ENCODE assay signal across 16 cellular contexts in the genomic region with DNA sequence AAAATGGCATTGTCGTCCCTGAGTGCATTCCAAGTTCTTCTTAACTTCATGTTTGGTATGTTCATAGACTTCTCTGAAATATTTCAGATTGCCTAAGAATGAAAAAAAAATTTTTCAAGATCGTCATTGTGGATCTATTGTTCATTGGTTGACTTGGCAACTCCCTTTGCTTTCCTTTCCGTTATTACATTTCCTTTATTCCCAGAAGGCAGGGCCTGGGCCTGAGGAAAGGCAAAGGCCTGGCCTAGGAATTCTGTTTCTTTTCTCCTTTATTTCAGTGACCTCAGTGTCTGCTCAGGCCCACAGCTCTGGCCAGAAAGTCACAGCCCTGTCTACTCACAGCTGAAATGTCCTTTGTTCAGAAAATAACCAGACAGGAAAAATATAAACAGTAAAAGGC.
"Had no signal": no experiment of that assay in that cellular context is flagged by ENCODE, and none has a peak within 500 bp of the region (broad histone marks: within the 10 kb centered on the region; RNA-seq: fewer than 3 reads in every experiment).

No MANE protein-coding gene starts in this region.

- DNase-seq: activated CD4-positive, alpha-beta memory T cell treated with anti-CD3 and anti-CD28 coated beads for 36 hours; activated CD4-positive, alpha-beta T cell treated with anti-CD3 and anti-CD28 coated beads for 36 hours; activated effector memory CD4-positive, alpha-beta T cell treated with anti-CD3 and anti-CD28 coated beads, Interleukin-2, amount 50 U/mL, for 16 hours; activated T-cell treated with anti-CD3 and anti-CD28 coated beads, Interleukin-2, amount 50 U/mL, for 24 hours; amygdala; cerebellar nuclear complex; effector memory CD4-positive, alpha-beta T cell; pancreas; stimulated activated CD4-positive, alpha-beta T cell treated with anti-CD3 and anti-CD28 coated beads, Interleukin-4, amount 100 ng/mL, for 4 hours; stimulated activated CD8-positive, alpha-beta memory T cell treated with anti-CD3 and anti-CD28 coated beads, Interleukin-4, amount 100 ng/mL, for 48 hours; stimulated activated naive CD8-positive, alpha-beta T cell treated with anti-CD3 and anti-CD28 coated beads, Interleukin-15, Interleukin-2, amounts not matched to agents 100 U/mL and 50 U/mL, for 24 hours; testis; upper lobe of right lung; WERI-Rb-1 had no signal

- H3K36me3 ChIP-seq: pancreas, upper lobe of right lung, WERI-Rb-1 had no signal

- H3K9me3 ChIP-seq: pancreas, testis, upper lobe of right lung had no signal

- H3K4me1 ChIP-seq: pancreas, testis, upper lobe of right lung had no signal

- ATAC-seq: activated CD4-positive, alpha-beta T cell treated with anti-CD3 and anti-CD28 coated beads for 36 hours; activated naive CD4-positive, alpha-beta T cell treated with anti-CD3 and anti-CD28 coated beads, Interleukin-2, amount 50 U/mL, for 72 hours; stimulated activated naive CD8-positive, alpha-beta T cell treated with anti-CD3 and anti-CD28 coated beads, Interleukin-15, Interleukin-2, amounts not matched to agents 100 U/mL and 50 U/mL, for 24 hours; upper lobe of right lung had no signal

- H3K27ac ChIP-seq: pancreas, testis, upper lobe of right lung, WERI-Rb-1 had no signal

- H3K4me3 ChIP-seq: pancreas, smooth muscle cell, testis, upper lobe of right lung had no signal

- H3K27me3 ChIP-seq: pancreas, testis, upper lobe of right lung had no signal

- H3K4me2 ChIP-seq: smooth muscle cell had no signal
